10 cellular contexts compared by ENCODE assay signal in genomic region chr7:106064329-106064728, GRCh38. TPM values are rescaled to one million over a fixed set of nuclear protein-coding genes. Genes with fewer than 3 reads are reported as not detected.
DNase-seq lines count a peak whose midpoint lies in the region; ATAC-seq, FAIRE-seq and TF ChIP-seq lines count a peak whose summit lies in the region.
"Had no signal": no experiment of that assay in that cellular context is flagged by ENCODE, and none has a peak within 500 bp of the region (broad histone marks: within the 10 kb centered on the region; RNA-seq: fewer than 3 reads in every experiment).

No MANE protein-coding gene starts in this region.

- TF ChIP-seq CTCF in HFFc6 (IDR thresholded peaks at IDR 0.05) = no peak
- no peak for TF ChIP-seq CTCF in Panc1 (IDR thresholded peaks at IDR 0.05)
- no peak for TF ChIP-seq CTCF in kidney (IDR thresholded peaks at IDR 0.05; ENCODE audit: borderline replicate concordance, extremely low read depth, insufficient read depth)

- peak overlapping the region; percentile 87; the same call in 1 of the 2 replicates for H3K27ac Mint-ChIP-seq in HFFc6
- H3K27ac Mint-ChIP-seq: activated naive CD8-positive, alpha-beta T cell treated with anti-CD3 and anti-CD28 coated beads, Interleukin-2, amount 10 ng/mL, durations not matched to agents 7 days and 5 days had no signal

- in situ Hi-C loops in Panc1 (cut with HindIII; ENCODE audit: low pct_unique_long_range_greater_than_20kb, low sequenced_read_pairs) = loop anchor here (25.0 kb wide), 1 partner anchor 98 kb away; no protein-coding TSS in a partner anchor

- peaks cover 32% of the 10 kb centered on the region for H3K4me1 Mint-ChIP-seq in HFFc6 (ENCODE audit: low read depth)

- H3K27me3 ChIP-seq in Panc1 (ENCODE audit: control insufficient read depth, insufficient read depth, low read length) (no peaks in the 10 kb centered on the region), stomach smooth muscle (ENCODE audit: control insufficient read depth in 1 of 2, insufficient read depth in 2 of 2, low read length in 2 of 2) (no peaks in the 10 kb centered on the region)

- peaks cover 2% of the 10 kb centered on the region; the same call in 1 of the 2 replicates for H3K27me3 Mint-ChIP-seq in HFFc6 (ENCODE audit: insufficient read depth)
- H3K27me3 Mint-ChIP-seq: activated naive CD8-positive, alpha-beta T cell treated with anti-CD3 and anti-CD28 coated beads, Interleukin-2, amount 10 ng/mL, durations not matched to agents 7 days and 5 days had no signal

- DNase-seq in HFFc6 (no peak), Panc1 (ENCODE audit: low read depth, low spot score) (no peak), kidney (no peak), occipital lobe (lab: John Stamatoyannopoulos, UW) (no peak), COLO829 (ENCODE audit: low spot score) (no peak), cerebellum (ENCODE audit: low spot score) (no peak)
- DNase-seq: activated naive CD8-positive, alpha-beta T cell treated with anti-CD3 and anti-CD28 coated beads, Interleukin-2, amount 10 ng/mL, durations not matched to agents 7 days and 5 days; NCI-H1436 had no signal

- peak overlapping the region in 1 of 2 experiments; percentile 41; a peak in 2 of 4 replicates for H3K4me3 ChIP-seq in Panc1 (ENCODE audit: low read depth in 2 of 2, low read length in 2 of 2)
- no peak overlapping the region for H3K4me3 ChIP-seq in kidney (ENCODE audit: low read length in 2 of 2)
- H3K4me3 ChIP-seq in stomach smooth muscle (ENCODE audit: low read length in 2 of 2) = peak overlapping the region; percentile 54 to 68

- H3K9me3 ChIP-seq in Panc1 (ENCODE audit: control insufficient read depth, insufficient read depth, low read depth, low read length) = no peaks in the 10 kb centered on the region
- no peaks in the 10 kb centered on the region for H3K9me3 ChIP-seq in kidney (ENCODE audit: control insufficient read depth in 1 of 2, low read length in 2 of 2)
- H3K9me3 ChIP-seq in stomach smooth muscle (ENCODE audit: control insufficient read depth in 2 of 2, low read length in 2 of 2) = no peaks in the 10 kb centered on the region

- H3K36me3 ChIP-seq in Panc1 (ENCODE audit: control insufficient read depth, insufficient read depth, low read length) = no peaks in the 10 kb centered on the region
- no peaks in the 10 kb centered on the region for H3K36me3 ChIP-seq in kidney (ENCODE audit: control insufficient read depth in 1 of 2, insufficient read depth in 2 of 2, low read length in 2 of 2)
- H3K36me3 ChIP-seq in stomach smooth muscle (ENCODE audit: control insufficient read depth in 2 of 2, insufficient read depth in 2 of 2, low read length in 2 of 2) = no peaks in the 10 kb centered on the region

- CTCF ChIA-PET in Panc1 (lab: Charles Lee) = interaction anchor here (0.6 kb wide), 1 partner anchor 93 kb away, joined by 7 read pairs; no protein-coding TSS in a partner anchor

- FAIRE-seq in kidney (lab: Jason Lieb, UNC) = no peak

- H3K4me1 ChIP-seq in Panc1 (ENCODE audit: control insufficient read depth, insufficient read depth, low read length) (peaks cover 43% of the 10 kb centered on the region), kidney (ENCODE audit: control insufficient read depth in 1 of 2, insufficient read depth in 1 of 2, low read depth in 1 of 2, low read length in 2 of 2) (peaks cover 18 to 20% of the 10 kb centered on the region in 2 donors), stomach smooth muscle (ENCODE audit: control insufficient read depth, insufficient read depth, low read length) (peaks cover 72% of the 10 kb centered on the region)

- H3K9me3 Mint-ChIP-seq in HFFc6 = no peaks in the 10 kb centered on the region; the same call in 1 of the 2 replicates
- H3K9me3 Mint-ChIP-seq: activated naive CD8-positive, alpha-beta T cell treated with anti-CD3 and anti-CD28 coated beads, Interleukin-2, amount 10 ng/mL, durations not matched to agents 7 days and 5 days had no signal

- no peak overlapping the region for H3K4me3 Mint-ChIP-seq in HFFc6
- H3K4me3 Mint-ChIP-seq: activated naive CD8-positive, alpha-beta T cell treated with anti-CD3 and anti-CD28 coated beads, Interleukin-2, amount 10 ng/mL, durations not matched to agents 7 days and 5 days had no signal

- H3K27ac ChIP-seq in Panc1 (ENCODE audit: low read length) = peak overlapping the region; percentile 90
- H3K27ac ChIP-seq in kidney (ENCODE audit: low read depth in 2 of 2, low read length in 2 of 2) = peak overlapping the region; percentile 84 to 87
- H3K27ac ChIP-seq in stomach smooth muscle (ENCODE audit: low read length) = peak overlapping the region; percentile 92

- intact Hi-C loops in Panc1 (cut with micrococcal nuclease; ENCODE audit: unreplicated experiment) = no loop called here
- intact Hi-C loops in kidney (cut with DNase I) = no loop called here

- no peaks in the 10 kb centered on the region for H3K36me3 Mint-ChIP-seq in HFFc6 (ENCODE audit: low read depth)
- H3K36me3 Mint-ChIP-seq: activated naive CD8-positive, alpha-beta T cell treated with anti-CD3 and anti-CD28 coated beads, Interleukin-2, amount 10 ng/mL, durations not matched to agents 7 days and 5 days had no signal

- peak overlapping the region in 1 of 2 donors; percentile 48 for H3K9ac ChIP-seq in kidney (ENCODE audit: low read length in 2 of 2)
- H3K9ac ChIP-seq in stomach smooth muscle (ENCODE audit: low read length in 2 of 2) = peak overlapping the region; percentile 6 to 21

- ATAC-seq in Panc1 (peak; percentile 49), GM21381 (IDR thresholded peaks at IDR 0.05; ENCODE audit: unreplicated experiment) (no peak)

- POLR2A ChIA-PET in Panc1 (lab: Charles Lee) = no interaction called here

- BruUV-seq in Panc1 (replicated peaks; lab: Mats Ljungman, UMichigan) = no TSS peak

RNA-seq across cellular contexts. Expression of gene SYPL1, which starts 47.8 kb away (rescaled TPM):
- 10 to 100 TPM; 66.5 to 84.0 (median 74.6) TPM for total RNA-seq in HFFc6 (2021; fragmentation: NEBNext Ultra II Directional; extraction: Animal tissue kit (Norgen Biotek cat#: 25700))
- total RNA-seq in Panc1 (2021; ENCODE audit: unreplicated experiment) (98.3 TPM), kidney (111 TPM), occipital lobe (52.4 TPM), cerebellum (24.7 TPM)
- 59.7 TPM for polyA plus RNA-seq in Panc1 (2012; ENCODE audit: insufficient read length)
- polyA plus RNA-seq in kidney (ENCODE audit: insufficient read depth, low read depth, low replicate concordance) = 90.8 TPM

Comparison
In these comparisons a context has a peak if more than half of its experiments do, and no peak if none do; other contexts are left out.
1. H3K4me3 ChIP-seq: peak in stomach smooth muscle (2 of 2); none in kidney (0 of 2).
2. Peak in every context shown above with its lines, with median percentiles within 50 percentile points of each other: H3K27ac ChIP-seq.